ENCODE assay signal across 11 cellular contexts in genomic region chr3:157122116-157122515, GRCh38. TPM values are rescaled to one million over a fixed set of nuclear protein-coding genes. Genes with fewer than 3 reads are reported as not detected.
A peak's percentile ranks its signal among the peaks of the same experiment; 100 is the strongest.
DNase-seq lines count a peak whose midpoint lies in the region; ATAC-seq and TF ChIP-seq lines count a peak whose summit lies in the region.
"Had no signal": no experiment of that assay in that cellular context is flagged by ENCODE, and none has a peak within 500 bp of the region (broad histone marks: within the 10 kb centered on the region; RNA-seq: fewer than 3 reads in every experiment).

No MANE protein-coding gene starts in this region.

- TF ChIP-seq CTCF in foreskin fibroblast (IDR thresholded peaks at IDR 0.05; ENCODE audit: low read depth, low read length), result no peak
- TF ChIP-seq CTCF in smooth muscle cell (IDR thresholded peaks at IDR 0.05; ENCODE audit: borderline replicate concordance, insufficient read depth, poor library complexity, severe bottlenecking), result no peak
- no peak for TF ChIP-seq CTCF in osteocyte (IDR thresholded peaks at IDR 0.05)

- peak overlapping the region; percentile 17 for H3K4me2 ChIP-seq in smooth muscle cell

- H3K9me3 ChIP-seq in SJSA1 (replicated peaks) (no peaks in the 10 kb centered on the region), smooth muscle cell (replicated peaks; ENCODE audit: low read depth) (no peaks in the 10 kb centered on the region)

- no peak overlapping the region for H3K4me3 Mint-ChIP-seq in activated CD4-positive, alpha-beta T cell treated with anti-CD3 and anti-CD28 coated beads for 36 hours
- H3K4me3 Mint-ChIP-seq in osteocyte (ENCODE audit: unreplicated experiment), result no peak overlapping the region
- H3K4me3 Mint-ChIP-seq: nephron progenitor cell had no signal

- H3K27ac Mint-ChIP-seq in activated CD4-positive, alpha-beta T cell treated with anti-CD3 and anti-CD28 coated beads for 36 hours, result no peak overlapping the region
- H3K27ac Mint-ChIP-seq in osteocyte (ENCODE audit: unreplicated experiment), result no peak overlapping the region

- intact Hi-C loops in activated CD4-positive, alpha-beta T cell treated with anti-CD3 and anti-CD28 coated beads for 36 hours (cut with DNase I, micrococcal nuclease), result no loop called here

- no peak overlapping the region for H2AFZ ChIP-seq in smooth muscle cell (ENCODE audit: low read depth)

- H4K20me1 ChIP-seq in smooth muscle cell (ENCODE audit: low read depth), result no peaks in the 10 kb centered on the region

- H3F3A ChIP-seq in smooth muscle cell (ENCODE audit: low read depth), result peaks cover 9% of the 10 kb centered on the region

- POLR2A ChIA-PET in activated CD4-positive, alpha-beta T cell treated with anti-CD3 and anti-CD28 coated beads for 36 hours (lab: Charles Lee), result interaction anchor here (1.2 kb wide), 1 partner anchor 28 kb away, joined by 3 read pairs; no protein-coding TSS in a partner anchor

- CTCF ChIA-PET in activated CD4-positive, alpha-beta T cell treated with anti-CD3 and anti-CD28 coated beads for 36 hours (lab: Charles Lee), result interaction anchor here (0.7 to 2.1 kb wide), 5 partner anchors 15 to 269 kb away, joined by 3 to 8 read pairs (median 3); no protein-coding TSS in a partner anchor

- H3K4me3 ChIP-seq in SJSA1 (no peak overlapping the region), foreskin fibroblast (ENCODE audit: low read depth in 1 of 2, low read length in 2 of 2) (no peak overlapping the region), smooth muscle cell (no peak overlapping the region)

- H3K27ac ChIP-seq in SJSA1, result no peak overlapping the region
- peak overlapping the region; percentile 66 for H3K27ac ChIP-seq in smooth muscle cell (ENCODE audit: low read depth)

- H3K4me1 ChIP-seq in SJSA1 (replicated peaks), result peaks cover 23% of the 10 kb centered on the region
- peaks cover 5% of the 10 kb centered on the region for H3K4me1 ChIP-seq in smooth muscle cell (ENCODE audit: low read depth)

- H3K36me3 ChIP-seq in SJSA1, result no peaks in the 10 kb centered on the region
- no peaks in the 10 kb centered on the region for H3K36me3 ChIP-seq in smooth muscle cell (ENCODE audit: low read depth)

- ATAC-seq in activated CD4-positive, alpha-beta T cell treated with anti-CD3 and anti-CD28 coated beads for 36 hours, result peak; percentile 63

- DNase-seq in activated CD4-positive, alpha-beta T cell treated with anti-CD3 and anti-CD28 coated beads for 36 hours, result no peak
- DNase-seq in activated CD4-positive, alpha-beta T cell treated with anti-CD3 and anti-CD28 coated beads for 4 hours, result no peak
- peak; percentile 27 to 47 for DNase-seq in SJSA1 (ENCODE audit: low read depth in 1 of 2, low spot score in 2 of 2)
- peak; percentile 92 to 93 for DNase-seq in foreskin fibroblast
- DNase-seq in smooth muscle cell (lab: John Stamatoyannopoulos, UW; ENCODE audit: unreplicated experiment), result no peak
- no peak for DNase-seq in osteocyte (ENCODE audit: extremely low spot score, unreplicated experiment)
- no peak for DNase-seq in HuH-7 (ENCODE audit: low spot score)
- DNase-seq in DMS153 treated with DMSO at 0.1 percent for 48 hours (lab: John Stamatoyannopoulos, UW; ENCODE audit: unreplicated experiment), result no peak
- DNase-seq: activated naive CD4-positive, alpha-beta T cell treated with anti-CD3 and anti-CD28 coated beads, Interleukin-2, amount 50 U/mL, for 16 hours; nephron progenitor cell; T-helper 2 cell had no signal

- no peaks in the 10 kb centered on the region for H3K27me3 Mint-ChIP-seq in activated CD4-positive, alpha-beta T cell treated with anti-CD3 and anti-CD28 coated beads for 36 hours
- H3K27me3 Mint-ChIP-seq in osteocyte (ENCODE audit: unreplicated experiment), result no peaks in the 10 kb centered on the region

- H3K36me3 Mint-ChIP-seq in activated CD4-positive, alpha-beta T cell treated with anti-CD3 and anti-CD28 coated beads for 36 hours (ENCODE audit: low read depth), result no peaks in the 10 kb centered on the region
- H3K36me3 Mint-ChIP-seq in osteocyte (ENCODE audit: unreplicated experiment), result no peaks in the 10 kb centered on the region

- H3K9me3 Mint-ChIP-seq in activated CD4-positive, alpha-beta T cell treated with anti-CD3 and anti-CD28 coated beads for 36 hours (ENCODE audit: low read depth), result no peaks in the 10 kb centered on the region
- H3K9me3 Mint-ChIP-seq in osteocyte (ENCODE audit: unreplicated experiment), result no peaks in the 10 kb centered on the region
- H3K9me3 Mint-ChIP-seq: nephron progenitor cell had no signal

- 20% methylated on average over 2 of the region's 2 CpGs for WGBS in smooth muscle cell (ENCODE audit: low lambda C conversion rate)

- peak overlapping the region; percentile 30 for H3K9ac ChIP-seq in smooth muscle cell (ENCODE audit: low read depth)

- peaks cover 31% of the 10 kb centered on the region for H3K4me1 Mint-ChIP-seq in activated CD4-positive, alpha-beta T cell treated with anti-CD3 and anti-CD28 coated beads for 36 hours
- peaks cover 24% of the 10 kb centered on the region for H3K4me1 Mint-ChIP-seq in osteocyte (ENCODE audit: unreplicated experiment)

- H3K79me2 ChIP-seq in smooth muscle cell (ENCODE audit: low read depth), result no peaks in the 10 kb centered on the region

- H3K27me3 ChIP-seq in SJSA1 (replicated peaks) (no peaks in the 10 kb centered on the region), smooth muscle cell (ENCODE audit: low read depth) (no peaks in the 10 kb centered on the region)

RNA-seq across cellular contexts. Expression of gene CCNL1, which starts 37.8 kb away (rescaled TPM):
- 100 to 1,000 TPM; 163 to 215 TPM for total RNA-seq in activated CD4-positive, alpha-beta T cell treated with anti-CD3 and anti-CD28 coated beads for 36 hours
- 65.1 and 92.6 TPM in 2 replicates for total RNA-seq in SJSA1 (2014; rRNA removed; shearing (Covaris generic))
- total RNA-seq in smooth muscle cell (599 and 780 TPM in 2 replicates), osteocyte (93.0 and 116 TPM in 2 replicates)
- 173 and 184 TPM in 2 replicates for polyA plus RNA-seq in smooth muscle cell

Comparison
In these comparisons a context has a peak if more than half of its experiments do, and no peak if none do; other contexts are left out.
1. DNase-seq: peak in SJSA1 (2 of 2) and foreskin fibroblast (2 of 2); none in activated CD4-positive, alpha-beta T cell treated with anti-CD3 and anti-CD28 coated beads for 36 hours (single experiment), activated CD4-positive, alpha-beta T cell treated with anti-CD3 and anti-CD28 coated beads for 4 hours (0 of 2), smooth muscle cell (single experiment), osteocyte (single experiment), HuH-7 (single experiment) and DMS153 treated with DMSO at 0.1 percent for 48 hours (single experiment).